In the genomic region with DNA sequence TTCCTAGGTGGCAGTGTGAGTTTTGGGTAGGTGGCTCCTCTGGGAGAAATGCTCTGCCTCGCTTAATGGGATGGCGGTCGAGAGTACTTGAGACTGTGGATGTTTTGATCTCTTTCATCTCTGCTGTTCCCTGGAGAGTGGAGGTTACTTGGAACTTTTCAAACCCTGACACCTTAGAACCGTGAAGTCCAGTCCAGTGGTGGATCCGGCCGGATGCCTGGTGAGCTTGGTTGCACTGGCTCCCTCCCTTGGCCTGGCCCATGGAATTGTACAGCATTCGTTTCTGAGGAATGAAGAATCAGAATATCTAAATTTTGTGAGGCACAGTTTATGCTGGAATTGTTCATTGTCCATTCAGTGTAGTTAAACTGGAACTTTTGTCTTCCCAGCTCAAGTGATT, we compare ENCODE assay signal across 1 cellular context.
TF ChIP-seq lines count a peak whose summit lies in the region.

No MANE protein-coding gene starts in this region.

TF ChIP-seq in HepG2, 621 proteins besides CTCF, POLR2A, EP300 and RAD21:
- TF ChIP-seq RBM22 (optimal IDR thresholded peaks at IDR 0.05; ENCODE audit: low read length) (peak; percentile 92), HNRNPLL (IDR thresholded peaks at IDR 0.05; ENCODE audit: low read depth, low read length, poor library complexity, severe bottlenecking) (no peak)
- TF ChIP-seq, protein P1, sequence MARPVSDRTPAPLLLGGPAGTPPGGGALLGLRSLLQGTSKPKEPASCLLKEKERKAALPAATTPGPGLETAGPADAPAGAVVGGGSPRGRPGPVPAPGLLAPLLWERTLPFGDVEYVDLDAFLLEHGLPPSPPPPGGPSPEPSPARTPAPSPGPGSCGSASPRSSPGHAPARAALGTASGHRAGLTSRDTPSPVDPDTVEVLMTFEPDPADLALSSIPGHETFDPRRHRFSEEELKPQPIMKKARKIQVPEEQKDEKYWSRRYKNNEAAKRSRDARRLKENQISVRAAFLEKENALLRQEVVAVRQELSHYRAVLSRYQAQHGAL (CRISPR knock-in tag; IDR thresholded peaks at IDR 0.05; ENCODE audit: not compliant biosample characterization) = no peak
TF ChIP-seq in HepG2: peak in this region for 1.
